ENCODE assay signal across 14 cellular contexts in genomic region chr3:65030847-65031463, GRCh38.
A peak's percentile ranks its signal among the peaks of the same experiment; 100 is the strongest.
DNase-seq lines count a peak whose midpoint lies in the region; ATAC-seq and TF ChIP-seq lines count a peak whose summit lies in the region.
"Had no signal": no experiment of that assay in that cellular context is flagged by ENCODE, and none has a peak within 500 bp of the region (broad histone marks: within the 10 kb centered on the region; RNA-seq: fewer than 3 reads in every experiment).

No MANE protein-coding gene starts in this region.

- H3K4me1 ChIP-seq in breast epithelium (no peaks in the 10 kb centered on the region), foreskin keratinocyte (peaks cover 7% of the 10 kb centered on the region), ovary (ENCODE audit: insufficient read depth) (peaks cover 3% of the 10 kb centered on the region)

- no peaks in the 10 kb centered on the region for H3K9me3 ChIP-seq in breast epithelium
- H3K9me3 ChIP-seq in ovary, result no peaks in the 10 kb centered on the region

- CTCF ChIA-PET in MCF 10A (lab: Yijun Ruan, JAX), result interaction anchor here (0.7 kb wide), 2 partner anchors 62 to 1389 kb away, joined by 3 to 4 read pairs; no protein-coding TSS in a partner anchor

- H3K9me3 Mint-ChIP-seq in MCF 10A (ENCODE audit: unreplicated experiment), result no peaks in the 10 kb centered on the region
- H3K9me3 Mint-ChIP-seq: activated B cell treated with CpG ODN at 0.5 μM for 24 hours had no signal

- H3K27me3 Mint-ChIP-seq in MCF 10A (ENCODE audit: insufficient read depth, unreplicated experiment), result no peaks in the 10 kb centered on the region
- H3K27me3 Mint-ChIP-seq: activated B cell treated with CpG ODN at 0.5 μM for 24 hours; dendritic cell treated with granulocyte-macrophage colony-stimulating factor and Interleukin-4, amounts not matched to agents 40 ng/mL and 50 ng/mL, for 4 days had no signal

- H3K27ac ChIP-seq in breast epithelium, result no peak overlapping the region
- H3K27ac ChIP-seq in foreskin keratinocyte, result no peak overlapping the region
- no peak overlapping the region for H3K27ac ChIP-seq in ovary

- H3K4me1 Mint-ChIP-seq in MCF 10A (ENCODE audit: insufficient read depth, unreplicated experiment), result peaks cover 18% of the 10 kb centered on the region
- H3K4me1 Mint-ChIP-seq: activated B cell treated with CpG ODN at 0.5 μM for 24 hours, natural killer cell had no signal

- no peaks in the 10 kb centered on the region for H3K36me3 Mint-ChIP-seq in MCF 10A (ENCODE audit: insufficient read depth, unreplicated experiment)
- H3K36me3 Mint-ChIP-seq: natural killer cell had no signal

- H3K27me3 ChIP-seq in breast epithelium (no peaks in the 10 kb centered on the region), foreskin keratinocyte (no peaks in the 10 kb centered on the region), ovary (no peaks in the 10 kb centered on the region)

- BruUV-seq in MCF 10A (replicated peaks; lab: Mats Ljungman, UMichigan), result no TSS peak

- TF ChIP-seq CTCF in MCF 10A (IDR thresholded peaks at IDR 0.05; ENCODE audit: unreplicated experiment) (no peak), breast epithelium (IDR thresholded peaks at IDR 0.05) (no peak), foreskin keratinocyte (conservative IDR thresholded peaks at IDR 0.05) (no peak), ovary (IDR thresholded peaks at IDR 0.05) (no peak)

- peak; percentile 94 for ATAC-seq in SK-N-SH treated with all-trans-retinoic acid at 6 μM for 48 hours
- ATAC-seq in foreskin keratinocyte, result peak; percentile 99
- no peak for ATAC-seq in HG03354 (IDR thresholded peaks at IDR 0.05; ENCODE audit: poor library complexity, severe bottlenecking, unreplicated experiment)
- ATAC-seq in GM21381 (IDR thresholded peaks at IDR 0.05; ENCODE audit: unreplicated experiment), result no peak
- ATAC-seq in HG02970 (IDR thresholded peaks at IDR 0.05; ENCODE audit: low FRiP score, unreplicated experiment), result no peak

- TF ChIP-seq EP300 in ovary (IDR thresholded peaks at IDR 0.05), result no peak

- POLR2A ChIA-PET in MCF 10A (lab: Yijun Ruan, JAX), result interaction anchor here (0.7 kb wide), 1 partner anchor 103 kb away, joined by 4 read pairs; no protein-coding TSS in a partner anchor

- H3K4me3 Mint-ChIP-seq in MCF 10A (ENCODE audit: unreplicated experiment), result no peak overlapping the region
- H3K4me3 Mint-ChIP-seq: activated B cell treated with CpG ODN at 0.5 μM for 24 hours; dendritic cell treated with granulocyte-macrophage colony-stimulating factor and Interleukin-4, amounts not matched to agents 40 ng/mL and 50 ng/mL, for 4 days; natural killer cell had no signal

- intact Hi-C loops in MCF 10A (cut with micrococcal nuclease), result no loop called here
- intact Hi-C loops in breast epithelium (cut with DNase I; ENCODE audit: low total_unique reads), result no loop called here
- intact Hi-C loops in ovary (cut with DNase I), result no loop called here

- H3K4me3 ChIP-seq in breast epithelium (no peak overlapping the region), ovary (no peak overlapping the region)

- WGBS in ovary, 3 donors, result 90 to 99% (median 92%) methylated on average over 3 of the region's 3 CpGs

- no peak overlapping the region for H3K27ac Mint-ChIP-seq in MCF 10A (ENCODE audit: low read depth, unreplicated experiment)
- H3K27ac Mint-ChIP-seq: activated B cell treated with CpG ODN at 0.5 μM for 24 hours; dendritic cell treated with granulocyte-macrophage colony-stimulating factor and Interleukin-4, amounts not matched to agents 40 ng/mL and 50 ng/mL, for 4 days; natural killer cell had no signal

- DNase-seq in MCF 10A (ENCODE audit: unreplicated experiment), result peak; percentile 70
- DNase-seq in breast epithelium (ENCODE audit: low spot score in 2 of 2), result no peak
- DNase-seq in foreskin keratinocyte, result peak; percentile 83 to 94
- no peak for DNase-seq in ovary
- DNase-seq: activated B cell treated with CpG ODN at 0.5 μM for 24 hours; activated gamma-delta T cell treated with Interleukin-2 at 50 U/mL for 16 hours; natural killer cell; NCI-H2029; stimulated activated CD4-positive, alpha-beta T cell treated with anti-CD3 and anti-CD28 coated beads, Interleukin-1b, Interleukin-23, amount 100 ng/mL, for 48 hours had no signal

- TF ChIP-seq POLR2A in breast epithelium (IDR thresholded peaks at IDR 0.05) (no peak), ovary (IDR thresholded peaks at IDR 0.05) (no peak)

- no peaks in the 10 kb centered on the region for H3K36me3 ChIP-seq in breast epithelium
- no peaks in the 10 kb centered on the region for H3K36me3 ChIP-seq in ovary

TF ChIP-seq in SK-N-SH treated with all-trans-retinoic acid at 6 μM for 48 hours, 23 proteins besides CTCF, POLR2A, EP300 and RAD21:
- TF ChIP-seq PATZ1 (CRISPR knock-in tag; IDR thresholded peaks at IDR 0.05; ENCODE audit: borderline replicate concordance), result 0 out of 2 replicates have a peak, but pooled peaks have one; percentile 69
- TF ChIP-seq ISL1 (CRISPR knock-in tag; IDR thresholded peaks at IDR 0.05), result peak; percentile 65; the same call in 1 of the 2 replicates
- peak; percentile 76; the same call in 1 of the 2 replicates for TF ChIP-seq RARB (CRISPR knock-in tag; IDR thresholded peaks at IDR 0.05)
- TF ChIP-seq ZC3H10 (CRISPR knock-in tag; IDR thresholded peaks at IDR 0.05), result peak; percentile 85; the same call in 1 of the 2 replicates
- TF ChIP-seq TOX (CRISPR knock-in tag; IDR thresholded peaks at IDR 0.05; ENCODE audit: borderline replicate concordance), result peak; percentile 85
- TF ChIP-seq GLIS3 (CRISPR knock-in tag; IDR thresholded peaks at IDR 0.05), result no peak
- no peak for TF ChIP-seq CSDC2 (CRISPR knock-in tag; IDR thresholded peaks at IDR 0.05)
- TF ChIP-seq, protein P1, sequence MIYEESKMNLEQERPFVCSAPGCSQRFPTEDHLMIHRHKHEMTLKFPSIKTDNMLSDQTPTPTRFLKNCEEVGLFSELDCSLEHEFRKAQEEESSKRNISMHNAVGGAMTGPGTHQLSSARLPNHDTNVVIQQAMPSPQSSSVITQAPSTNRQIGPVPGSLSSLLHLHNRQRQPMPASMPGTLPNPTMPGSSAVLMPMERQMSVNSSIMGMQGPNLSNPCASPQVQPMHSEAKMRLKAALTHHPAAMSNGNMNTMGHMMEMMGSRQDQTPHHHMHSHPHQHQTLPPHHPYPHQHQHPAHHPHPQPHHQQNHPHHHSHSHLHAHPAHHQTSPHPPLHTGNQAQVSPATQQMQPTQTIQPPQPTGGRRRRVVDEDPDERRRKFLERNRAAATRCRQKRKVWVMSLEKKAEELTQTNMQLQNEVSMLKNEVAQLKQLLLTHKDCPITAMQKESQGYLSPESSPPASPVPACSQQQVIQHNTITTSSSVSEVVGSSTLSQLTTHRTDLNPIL (CRISPR knock-in tag; IDR thresholded peaks at IDR 0.05; ENCODE audit: low read depth), result 0 out of 2 replicates have a peak, but pooled peaks have one; percentile 39

Comparison
In these comparisons a context has a peak if more than half of its experiments do, and no peak if none do; other contexts are left out.
1. DNase-seq: peak in MCF 10A (single experiment) and foreskin keratinocyte (2 of 2); none in breast epithelium (0 of 2) and ovary (0 of 5).
2. ATAC-seq: peak in SK-N-SH treated with all-trans-retinoic acid at 6 μM for 48 hours (single experiment) and foreskin keratinocyte (single experiment); none in HG03354 (single experiment), GM21381 (single experiment) and HG02970 (single experiment).